In genomic region chr4:7043521-7044414, GRCh38 we compare ENCODE assay signal across 1 cellular context.
TF ChIP-seq lines count a peak whose summit lies in the region.

No MANE protein-coding gene starts in this region.

TF ChIP-seq in HepG2, 621 proteins besides CTCF, POLR2A, EP300 and RAD21 (continued from another document and continues in another):
- TF ChIP-seq, protein P1, sequence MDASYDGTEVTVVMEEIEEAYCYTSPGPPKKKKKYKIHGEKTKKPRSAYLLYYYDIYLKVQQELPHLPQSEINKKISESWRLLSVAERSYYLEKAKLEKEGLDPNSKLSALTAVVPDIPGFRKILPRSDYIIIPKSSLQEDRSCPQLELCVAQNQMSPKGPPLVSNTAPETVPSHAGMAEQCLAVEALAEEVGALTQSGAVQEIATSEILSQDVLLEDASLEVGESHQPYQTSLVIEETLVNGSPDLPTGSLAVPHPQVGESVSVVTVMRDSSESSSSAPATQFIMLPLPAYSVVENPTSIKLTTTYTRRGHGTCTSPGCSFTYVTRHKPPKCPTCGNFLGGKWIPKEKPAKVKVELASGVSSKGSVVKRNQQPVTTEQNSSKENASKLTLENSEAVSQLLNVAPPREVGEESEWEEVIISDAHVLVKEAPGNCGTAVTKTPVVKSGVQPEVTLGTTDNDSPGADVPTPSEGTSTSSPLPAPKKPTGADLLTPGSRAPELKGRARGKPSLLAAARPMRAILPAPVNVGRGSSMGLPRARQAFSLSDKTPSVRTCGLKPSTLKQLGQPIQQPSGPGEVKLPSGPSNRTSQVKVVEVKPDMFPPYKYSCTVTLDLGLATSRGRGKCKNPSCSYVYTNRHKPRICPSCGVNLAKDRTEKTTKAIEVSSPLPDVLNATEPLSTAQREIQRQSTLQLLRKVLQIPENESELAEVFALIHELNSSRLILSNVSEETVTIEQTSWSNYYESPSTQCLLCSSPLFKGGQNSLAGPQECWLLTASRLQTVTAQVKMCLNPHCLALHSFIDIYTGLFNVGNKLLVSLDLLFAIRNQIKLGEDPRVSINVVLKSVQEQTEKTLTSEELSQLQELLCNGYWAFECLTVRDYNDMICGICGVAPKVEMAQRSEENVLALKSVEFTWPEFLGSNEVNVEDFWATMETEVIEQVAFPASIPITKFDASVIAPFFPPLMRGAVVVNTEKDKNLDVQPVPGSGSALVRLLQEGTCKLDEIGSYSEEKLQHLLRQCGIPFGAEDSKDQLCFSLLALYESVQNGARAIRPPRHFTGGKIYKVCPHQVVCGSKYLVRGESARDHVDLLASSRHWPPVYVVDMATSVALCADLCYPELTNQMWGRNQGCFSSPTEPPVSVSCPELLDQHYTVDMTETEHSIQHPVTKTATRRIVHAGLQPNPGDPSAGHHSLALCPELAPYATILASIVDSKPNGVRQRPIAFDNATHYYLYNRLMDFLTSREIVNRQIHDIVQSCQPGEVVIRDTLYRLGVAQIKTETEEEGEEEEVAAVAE (CRISPR knock-in tag; IDR thresholded peaks at IDR 0.05; ENCODE audit: borderline replicate concordance): no peak
- peak; percentile 30; the same call in 1 of the 2 replicates for TF ChIP-seq ZNF280B (CRISPR knock-in tag; IDR thresholded peaks at IDR 0.05; ENCODE audit: borderline replicate concordance)
- TF ChIP-seq HIVEP1 (CRISPR knock-in tag; IDR thresholded peaks at IDR 0.05): peak; percentile 72; the same call in 1 of the 2 replicates
- no peak for TF ChIP-seq SOX13 (IDR thresholded peaks at IDR 0.05)
- no peak for TF ChIP-seq SOX13 (CRISPR knock-in tag; conservative IDR thresholded peaks at IDR 0.05 in 1 of 2, IDR thresholded peaks at IDR 0.05 in 1 of 2)
- TF ChIP-seq SRSF1 (optimal IDR thresholded peaks at IDR 0.05; ENCODE audit: low read depth, low read length): peak; percentile 40
- TF ChIP-seq ZNF205 (CRISPR knock-in tag; IDR thresholded peaks at IDR 0.05): 0 out of 2 replicates have a peak, but pooled peaks have one; percentile 62
- TF ChIP-seq ARID4A (CRISPR knock-in tag; IDR thresholded peaks at IDR 0.05; ENCODE audit: borderline replicate concordance): peak; percentile 75
- TF ChIP-seq ZBTB42 (CRISPR knock-in tag; IDR thresholded peaks at IDR 0.05): peak; percentile 54; the same call in 1 of the 2 replicates
- peak; percentile 44; the same call in 1 of the 2 replicates for TF ChIP-seq ZMAT3 (CRISPR knock-in tag; conservative IDR thresholded peaks at IDR 0.05)
- TF ChIP-seq FIP1L1 (IDR thresholded peaks at IDR 0.05; ENCODE audit: borderline replicate concordance, insufficient read depth, low read depth, low read length): no peak
- peak; percentile 79 for TF ChIP-seq ZFY (CRISPR knock-in tag; IDR thresholded peaks at IDR 0.05)
- no peak for TF ChIP-seq ZNF780A (CRISPR knock-in tag; IDR thresholded peaks at IDR 0.05)
- peak; percentile 62; the same call in 1 of the 2 replicates for TF ChIP-seq MXD1 (CRISPR knock-in tag; IDR thresholded peaks at IDR 0.05)
- TF ChIP-seq HNRNPUL1 (IDR thresholded peaks at IDR 0.05; ENCODE audit: low read depth, low read length): no peak
- TF ChIP-seq ZMYM3 (CRISPR knock-in tag; IDR thresholded peaks at IDR 0.05): peak; percentile 38; the same call in 1 of the 2 replicates
- TF ChIP-seq ZNF251 (CRISPR knock-in tag; IDR thresholded peaks at IDR 0.05): 0 out of 2 replicates have a peak, but pooled peaks have one; percentile 17
- TF ChIP-seq KMT2A (CRISPR knock-in tag; IDR thresholded peaks at IDR 0.05): 0 out of 2 replicates have a peak, but pooled peaks have one; percentile 39
- TF ChIP-seq, protein P2, sequence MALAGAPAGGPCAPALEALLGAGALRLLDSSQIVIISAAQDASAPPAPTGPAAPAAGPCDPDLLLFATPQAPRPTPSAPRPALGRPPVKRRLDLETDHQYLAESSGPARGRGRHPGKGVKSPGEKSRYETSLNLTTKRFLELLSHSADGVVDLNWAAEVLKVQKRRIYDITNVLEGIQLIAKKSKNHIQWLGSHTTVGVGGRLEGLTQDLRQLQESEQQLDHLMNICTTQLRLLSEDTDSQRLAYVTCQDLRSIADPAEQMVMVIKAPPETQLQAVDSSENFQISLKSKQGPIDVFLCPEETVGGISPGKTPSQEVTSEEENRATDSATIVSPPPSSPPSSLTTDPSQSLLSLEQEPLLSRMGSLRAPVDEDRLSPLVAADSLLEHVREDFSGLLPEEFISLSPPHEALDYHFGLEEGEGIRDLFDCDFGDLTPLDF (CRISPR knock-in tag; IDR thresholded peaks at IDR 0.05): peak; percentile 33; the same call in 1 of the 2 replicates
- TF ChIP-seq YY1 (IDR thresholded peaks at IDR 0.05; ENCODE audit: insufficient read depth, insufficient replicate concordance, low read depth, low read length): peak; percentile 71
- TF ChIP-seq ZNF382 (CRISPR knock-in tag; IDR thresholded peaks at IDR 0.05; ENCODE audit: borderline replicate concordance): no peak
- TF ChIP-seq REPIN1 (CRISPR knock-in tag; IDR thresholded peaks at IDR 0.05; ENCODE audit: borderline replicate concordance, low read depth): 0 out of 2 replicates have a peak, but pooled peaks have one; percentile 3
- no peak for TF ChIP-seq FOXA3 (CRISPR knock-in tag; IDR thresholded peaks at IDR 0.05)
- TF ChIP-seq ZNF598 (CRISPR knock-in tag; IDR thresholded peaks at IDR 0.05; ENCODE audit: borderline replicate concordance): no peak
- 0 out of 2 replicates have a peak, but pooled peaks have one; percentile 40 for TF ChIP-seq XBP1 (CRISPR knock-in tag; IDR thresholded peaks at IDR 0.05)
- TF ChIP-seq ZFX (CRISPR knock-in tag; IDR thresholded peaks at IDR 0.05; ENCODE audit: low read depth): peak; percentile 78
- no peak for TF ChIP-seq SOX6 (IDR thresholded peaks at IDR 0.05)
- TF ChIP-seq SOX6 (CRISPR knock-in tag; IDR thresholded peaks at IDR 0.05): peak; percentile 14; the same call in 1 of the 2 replicates
- peak; percentile 85; the same call in 1 of the 2 replicates for TF ChIP-seq NR1H2 (CRISPR knock-in tag; IDR thresholded peaks at IDR 0.05; ENCODE audit: borderline replicate concordance, low read depth)
- TF ChIP-seq IRF9 (CRISPR knock-in tag; IDR thresholded peaks at IDR 0.05; ENCODE audit: borderline replicate concordance): peak; percentile 44; the same call in 1 of the 2 replicates
- peak; percentile 29; the same call in 1 of the 2 replicates for TF ChIP-seq CERS6 (CRISPR knock-in tag; IDR thresholded peaks at IDR 0.05)
- peak; percentile 46; the same call in 1 of the 2 replicates for TF ChIP-seq EEA1 (CRISPR knock-in tag; IDR thresholded peaks at IDR 0.05; ENCODE audit: borderline replicate concordance)
- no peak for TF ChIP-seq ATF5 (CRISPR knock-in tag; IDR thresholded peaks at IDR 0.05; ENCODE audit: low read depth)
- TF ChIP-seq DMAP1 (CRISPR knock-in tag; IDR thresholded peaks at IDR 0.05): peak; percentile 23; the same call in 1 of the 2 replicates
- TF ChIP-seq WIZ (CRISPR knock-in tag; IDR thresholded peaks at IDR 0.05): 0 out of 2 replicates have a peak, but pooled peaks have one; percentile 46
- TF ChIP-seq, protein P3, sequence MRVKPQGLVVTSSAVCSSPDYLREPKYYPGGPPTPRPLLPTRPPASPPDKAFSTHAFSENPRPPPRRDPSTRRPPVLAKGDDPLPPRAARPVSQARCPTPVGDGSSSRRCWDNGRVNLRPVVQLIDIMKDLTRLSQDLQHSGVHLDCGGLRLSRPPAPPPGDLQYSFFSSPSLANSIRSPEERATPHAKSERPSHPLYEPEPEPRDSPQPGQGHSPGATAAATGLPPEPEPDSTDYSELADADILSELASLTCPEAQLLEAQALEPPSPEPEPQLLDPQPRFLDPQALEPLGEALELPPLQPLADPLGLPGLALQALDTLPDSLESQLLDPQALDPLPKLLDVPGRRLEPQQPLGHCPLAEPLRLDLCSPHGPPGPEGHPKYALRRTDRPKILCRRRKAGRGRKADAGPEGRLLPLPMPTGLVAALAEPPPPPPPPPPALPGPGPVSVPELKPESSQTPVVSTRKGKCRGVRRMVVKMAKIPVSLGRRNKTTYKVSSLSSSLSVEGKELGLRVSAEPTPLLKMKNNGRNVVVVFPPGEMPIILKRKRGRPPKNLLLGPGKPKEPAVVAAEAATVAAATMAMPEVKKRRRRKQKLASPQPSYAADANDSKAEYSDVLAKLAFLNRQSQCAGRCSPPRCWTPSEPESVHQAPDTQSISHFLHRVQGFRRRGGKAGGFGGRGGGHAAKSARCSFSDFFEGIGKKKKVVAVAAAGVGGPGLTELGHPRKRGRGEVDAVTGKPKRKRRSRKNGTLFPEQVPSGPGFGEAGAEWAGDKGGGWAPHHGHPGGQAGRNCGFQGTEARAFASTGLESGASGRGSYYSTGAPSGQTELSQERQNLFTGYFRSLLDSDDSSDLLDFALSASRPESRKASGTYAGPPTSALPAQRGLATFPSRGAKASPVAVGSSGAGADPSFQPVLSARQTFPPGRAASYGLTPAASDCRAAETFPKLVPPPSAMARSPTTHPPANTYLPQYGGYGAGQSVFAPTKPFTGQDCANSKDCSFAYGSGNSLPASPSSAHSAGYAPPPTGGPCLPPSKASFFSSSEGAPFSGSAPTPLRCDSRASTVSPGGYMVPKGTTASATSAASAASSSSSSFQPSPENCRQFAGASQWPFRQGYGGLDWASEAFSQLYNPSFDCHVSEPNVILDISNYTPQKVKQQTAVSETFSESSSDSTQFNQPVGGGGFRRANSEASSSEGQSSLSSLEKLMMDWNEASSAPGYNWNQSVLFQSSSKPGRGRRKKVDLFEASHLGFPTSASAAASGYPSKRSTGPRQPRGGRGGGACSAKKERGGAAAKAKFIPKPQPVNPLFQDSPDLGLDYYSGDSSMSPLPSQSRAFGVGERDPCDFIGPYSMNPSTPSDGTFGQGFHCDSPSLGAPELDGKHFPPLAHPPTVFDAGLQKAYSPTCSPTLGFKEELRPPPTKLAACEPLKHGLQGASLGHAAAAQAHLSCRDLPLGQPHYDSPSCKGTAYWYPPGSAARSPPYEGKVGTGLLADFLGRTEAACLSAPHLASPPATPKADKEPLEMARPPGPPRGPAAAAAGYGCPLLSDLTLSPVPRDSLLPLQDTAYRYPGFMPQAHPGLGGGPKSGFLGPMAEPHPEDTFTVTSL (CRISPR knock-in tag; IDR thresholded peaks at IDR 0.05; ENCODE audit: borderline replicate concordance): no peak
- TF ChIP-seq ZMYM4 (CRISPR knock-in tag; IDR thresholded peaks at IDR 0.05): 0 out of 2 replicates have a peak, but pooled peaks have one; percentile 20
